20 cellular contexts compared by ENCODE assay signal in genomic region chr5:150848271-150848670, GRCh38. TPM values are rescaled to one million over a fixed set of nuclear protein-coding genes. Genes with fewer than 3 reads are reported as not detected.
DNase-seq lines count a peak whose midpoint lies in the region; ATAC-seq and TF ChIP-seq lines count a peak whose summit lies in the region.
"Had no signal": no experiment of that assay in that cellular context is flagged by ENCODE, and none has a peak within 500 bp of the region (broad histone marks: within the 10 kb centered on the region; RNA-seq: fewer than 3 reads in every experiment).

No MANE protein-coding gene starts in this region.

- H3K27me3 Mint-ChIP-seq in mesothelial cell of epicardium (ENCODE audit: low read depth), result peaks cover 27% of the 10 kb centered on the region
- H3K27me3 Mint-ChIP-seq in activated CD8-positive, alpha-beta memory T cell treated with anti-CD3 and anti-CD28 coated beads, Interleukin-2, amount 10 ng/mL, durations not matched to agents 7 days and 5 days, result no peaks in the 10 kb centered on the region

- DNase-seq in GM23248, result peak; percentile 34
- peak; percentile 58 for DNase-seq in mammary epithelial cell
- peak; percentile 38 for DNase-seq in fibroblast of mammary gland (ENCODE audit: low read depth)
- no peak for DNase-seq in Right ventricle myocardium superior
- no peak for DNase-seq in mesothelial cell of epicardium (ENCODE audit: low spot score in 2 of 2, unreplicated experiment in 2 of 2)
- DNase-seq in activated CD8-positive, alpha-beta memory T cell treated with anti-CD3 and anti-CD28 coated beads, Interleukin-2, amount 10 ng/mL, durations not matched to agents 7 days and 5 days, result no peak
- DNase-seq: CD4-positive, CD25-positive, alpha-beta regulatory T cell; DMS153; HCEC 1CT; NCI-H2029; NCI-H69; SIG-M5 had no signal

- H3K27ac Mint-ChIP-seq in mesothelial cell of epicardium, result no peak overlapping the region
- H3K27ac Mint-ChIP-seq in activated CD8-positive, alpha-beta memory T cell treated with anti-CD3 and anti-CD28 coated beads, Interleukin-2, amount 10 ng/mL, durations not matched to agents 7 days and 5 days, result no peak overlapping the region
- H3K27ac Mint-ChIP-seq: GM23338, IgD-negative memory B cell had no signal

- no peaks in the 10 kb centered on the region for H3F3A ChIP-seq in GM23248 (ENCODE audit: insufficient read depth)
- H3F3A ChIP-seq in Loucy (ENCODE audit: low read depth), result no peaks in the 10 kb centered on the region

- H3K9ac ChIP-seq in GM23248 (no peak overlapping the region), Loucy (ENCODE audit: low read depth, low read length, poor library complexity, severe bottlenecking) (no peak overlapping the region), mammary epithelial cell (ENCODE audit: insufficient read depth, low read length) (no peak overlapping the region)
- H3K9ac ChIP-seq: BLaER1 had no signal

- no peaks in the 10 kb centered on the region for H4K20me1 ChIP-seq in GM23248 (ENCODE audit: insufficient read depth)
- no peaks in the 10 kb centered on the region for H4K20me1 ChIP-seq in Loucy (ENCODE audit: insufficient read depth, low read length, poor library complexity, severe bottlenecking)
- no peaks in the 10 kb centered on the region for H4K20me1 ChIP-seq in mammary epithelial cell (ENCODE audit: insufficient read depth, low read length)
- H4K20me1 ChIP-seq: BLaER1 had no signal

- no peaks in the 10 kb centered on the region for H3K9me3 Mint-ChIP-seq in mesothelial cell of epicardium
- peaks cover 5% of the 10 kb centered on the region for H3K9me3 Mint-ChIP-seq in activated CD8-positive, alpha-beta memory T cell treated with anti-CD3 and anti-CD28 coated beads, Interleukin-2, amount 10 ng/mL, durations not matched to agents 7 days and 5 days (ENCODE audit: low read depth)
- H3K9me3 Mint-ChIP-seq: IgD-negative memory B cell had no signal

- dilution Hi-C loops in mammary epithelial cell (cut with HindIII; ENCODE audit: low sequenced_read_pairs), result loop anchor here (25.0 kb wide), 1 partner anchor 286 kb away; no protein-coding TSS in a partner anchor

- TF ChIP-seq CTCF in Loucy (conservative IDR thresholded peaks at IDR 0.05; ENCODE audit: low read length) (no peak), mammary epithelial cell (conservative IDR thresholded peaks at IDR 0.05 in 1 of 2, IDR thresholded peaks at IDR 0.05 in 1 of 2; ENCODE audit: extremely low read depth in 1 of 2, insufficient read depth in 1 of 2, low read depth in 1 of 2, low read length in 2 of 2) (no peak), fibroblast of mammary gland (conservative IDR thresholded peaks at IDR 0.05; ENCODE audit: control insufficient read depth, insufficient read depth, low read depth, low read length) (no peak), mesothelial cell of epicardium (IDR thresholded peaks at IDR 0.05; ENCODE audit: unreplicated experiment) (no peak)

- no peak overlapping the region for H3K4me3 Mint-ChIP-seq in mesothelial cell of epicardium
- H3K4me3 Mint-ChIP-seq in activated CD8-positive, alpha-beta memory T cell treated with anti-CD3 and anti-CD28 coated beads, Interleukin-2, amount 10 ng/mL, durations not matched to agents 7 days and 5 days, result no peak overlapping the region
- H3K4me3 Mint-ChIP-seq: CD4-positive, CD25-positive, alpha-beta regulatory T cell; GM23338; IgD-negative memory B cell had no signal

- H3K4me3 ChIP-seq in GM23248, result no peak overlapping the region
- peak overlapping the region; percentile 70 for H3K4me3 ChIP-seq in Loucy (ENCODE audit: low read length, poor library complexity, severe bottlenecking)
- no peak overlapping the region for H3K4me3 ChIP-seq in mammary epithelial cell (replicated peaks in 1 of 3; ENCODE audit: insufficient read depth in 1 of 3, low read depth in 2 of 3, low read length in 3 of 3)
- H3K4me3 ChIP-seq in fibroblast of mammary gland (ENCODE audit: control insufficient read depth, low read depth, low read length), result no peak overlapping the region
- H3K4me3 ChIP-seq: BLaER1, GM23338, SK-N-MC had no signal

- H2AFZ ChIP-seq in GM23248 (no peak overlapping the region), Loucy (ENCODE audit: low read length) (no peak overlapping the region), mammary epithelial cell (ENCODE audit: low read depth, low read length) (no peak overlapping the region)

- H3K9me3 ChIP-seq in GM23248 (ENCODE audit: low read depth) (no peaks in the 10 kb centered on the region), Loucy (ENCODE audit: insufficient read depth, low read depth, low read length) (peaks cover 12% of the 10 kb centered on the region; the same call in 1 of the 2 replicates), mammary epithelial cell (replicated peaks; ENCODE audit: insufficient read depth, low read length) (no peaks in the 10 kb centered on the region)

- H3K4me1 Mint-ChIP-seq in mesothelial cell of epicardium, result peaks cover 5% of the 10 kb centered on the region
- H3K4me1 Mint-ChIP-seq in activated CD8-positive, alpha-beta memory T cell treated with anti-CD3 and anti-CD28 coated beads, Interleukin-2, amount 10 ng/mL, durations not matched to agents 7 days and 5 days, result peaks cover 31% of the 10 kb centered on the region

- H3K79me2 ChIP-seq in GM23248 (ENCODE audit: insufficient read depth) (no peaks in the 10 kb centered on the region), Loucy (ENCODE audit: insufficient read depth, low read length) (peaks cover 36% of the 10 kb centered on the region; the same call in 1 of the 2 replicates), mammary epithelial cell (ENCODE audit: insufficient read depth, low read length) (no peaks in the 10 kb centered on the region)

- no peaks in the 10 kb centered on the region for H3K36me3 Mint-ChIP-seq in mesothelial cell of epicardium
- H3K36me3 Mint-ChIP-seq in activated CD8-positive, alpha-beta memory T cell treated with anti-CD3 and anti-CD28 coated beads, Interleukin-2, amount 10 ng/mL, durations not matched to agents 7 days and 5 days, result peaks cover 8% of the 10 kb centered on the region
- H3K36me3 Mint-ChIP-seq: CD4-positive, CD25-positive, alpha-beta regulatory T cell; IgD-negative memory B cell had no signal

- intact Hi-C loops in mammary epithelial cell (cut with micrococcal nuclease), result no loop called here
- intact Hi-C loops in Right ventricle myocardium superior (cut with DNase I), result loop anchor here (5.0 to 10.0 kb wide), 2 partner anchors 286 to 393 kb away; no protein-coding TSS in a partner anchor

- no peak for ATAC-seq in Right ventricle myocardium superior (ENCODE audit: poor library complexity)
- no peak for ATAC-seq in activated CD8-positive, alpha-beta memory T cell treated with anti-CD3 and anti-CD28 coated beads, Interleukin-2, amount 10 ng/mL, durations not matched to agents 7 days and 5 days

- no peak overlapping the region for H3K27ac ChIP-seq in GM23248
- no peak overlapping the region for H3K27ac ChIP-seq in mammary epithelial cell (ENCODE audit: insufficient read depth, low read depth, low read length)
- H3K27ac ChIP-seq: BLaER1, SK-N-MC had no signal

- CTCF ChIA-PET in mammary epithelial cell (lab: Charles Lee; ENCODE audit: low non-redundant PET), result no interaction called here
- CTCF ChIA-PET in activated CD8-positive, alpha-beta memory T cell treated with anti-CD3 and anti-CD28 coated beads, Interleukin-2, amount 10 ng/mL, durations not matched to agents 7 days and 5 days (lab: Charles Lee), result interaction anchor here (1.3 to 4.0 kb wide), 5 partner anchors 47 to 287 kb away, joined by 3 to 68 read pairs (median 33); partner anchors contain the start of genes DCTN4 and SMIM3

- H3K27me3 ChIP-seq in GM23248 (replicated peaks; ENCODE audit: insufficient read depth), result 0 out of 2 replicates have a peak, but pooled peaks cover 4% of the 10 kb centered on the region
- H3K27me3 ChIP-seq in Loucy (ENCODE audit: insufficient read depth, low read length, poor library complexity, severe bottlenecking), result no peaks in the 10 kb centered on the region
- no peaks in the 10 kb centered on the region for H3K27me3 ChIP-seq in mammary epithelial cell (ENCODE audit: insufficient read depth, low read length)
- H3K27me3 ChIP-seq: BLaER1 had no signal

- peaks cover 3% of the 10 kb centered on the region for H3K4me1 ChIP-seq in GM23248 (ENCODE audit: insufficient read depth)
- peaks cover 17% of the 10 kb centered on the region for H3K4me1 ChIP-seq in Loucy (ENCODE audit: insufficient read depth, low read length, poor library complexity, severe bottlenecking)
- no peaks in the 10 kb centered on the region for H3K4me1 ChIP-seq in mammary epithelial cell (ENCODE audit: insufficient read depth, low read length)

- no TSS peak for BruUV-seq in mammary epithelial cell (replicated peaks; lab: Mats Ljungman, UMichigan)

- H3K4me2 ChIP-seq in GM23248 (ENCODE audit: unreplicated experiment) (no peak overlapping the region), Loucy (ENCODE audit: low read depth, low read length, poor library complexity, severe bottlenecking) (peak overlapping the region; percentile 69), mammary epithelial cell (ENCODE audit: insufficient read depth, low read depth, low read length) (no peak overlapping the region)
- H3K4me2 ChIP-seq: GM23338 had no signal

- 62 to 67% methylated on average over 4 of the region's 4 CpGs for WGBS in GM23248 (ENCODE audit: low coverage in 1 of 2, low lambda C conversion rate in 2 of 2, missing lambda C conversion rate in 2 of 2), 2 experiments
- WGBS in mammary epithelial cell (ENCODE audit: low coverage, missing lambda C conversion rate), result 71% methylated on average over 4 of the region's 4 CpGs

- H3K9me2 ChIP-seq in GM23248 (ENCODE audit: insufficient read depth), result no peaks in the 10 kb centered on the region
- no peaks in the 10 kb centered on the region for H3K9me2 ChIP-seq in Loucy (replicated peaks; ENCODE audit: low read depth, low read length)

- no peaks in the 10 kb centered on the region for H3K36me3 ChIP-seq in GM23248 (ENCODE audit: low read depth)
- no peaks in the 10 kb centered on the region for H3K36me3 ChIP-seq in Loucy (ENCODE audit: insufficient read depth, low read length)
- H3K36me3 ChIP-seq in mammary epithelial cell (ENCODE audit: insufficient read depth, low read length), result no peaks in the 10 kb centered on the region
- H3K36me3 ChIP-seq: BLaER1 had no signal

- in situ Hi-C loops in GM23248 (cut with MboI), result loop anchor here (10.0 kb wide), 1 partner anchor 283 kb away; no protein-coding TSS in a partner anchor
- in situ Hi-C loops in mammary epithelial cell (cut with MboI; ENCODE audit: low sequenced_read_pairs in 2 of 2), result loop anchor here (5.0 to 25.0 kb wide), 2 partner anchors 286 to 386 kb away; no protein-coding TSS in a partner anchor

RNA-seq across cellular contexts. Expression of gene IRGM, which starts 1.9 kb away (rescaled TPM):
- not detected in 2 replicates for total RNA-seq in GM23248 (2014; rRNA removed; shearing (Covaris generic))
- polyA plus RNA-seq in GM23248 (2016; fragmentation: Nextera tagmentation; extraction: Ambion mirVana) (not detected in 2 replicates), mammary epithelial cell (0.03 TPM)
- total RNA-seq in mammary epithelial cell (under 1 TPM in 1 of 2 donors, not detected in 1; 0.17 TPM), Right ventricle myocardium superior (not detected), mesothelial cell of epicardium (0.24 to 0.79 TPM (median 0.45 TPM) in 3 replicates)
- polyA minus RNA-seq in mammary epithelial cell, result not detected
- total RNA-seq in activated CD8-positive, alpha-beta memory T cell treated with anti-CD3 and anti-CD28 coated beads, Interleukin-2, amount 10 ng/mL, durations not matched to agents 7 days and 5 days, result 1 to 10 TPM; 1.7 to 3.8 TPM
- total RNA-seq: G401, GM23338, NCI-H460 had no signal
- polyA plus RNA-seq: AG04450, GM23338, IgD-negative memory B cell had no signal

RNA-seq across cellular contexts. Expression of gene ZNF300, which starts 56.5 kb away (rescaled TPM):
- 2.0 and 5.1 TPM in 2 replicates for total RNA-seq in GM23248 (2014; rRNA removed; shearing (Covaris generic))
- polyA plus RNA-seq in GM23248 (2016; fragmentation: Nextera tagmentation; extraction: Ambion mirVana) (2.9 and 3.0 TPM in 2 replicates), mammary epithelial cell (3.0 TPM)
- total RNA-seq in mammary epithelial cell (1 to 10 TPM; 5.7 to 6.4 TPM), Right ventricle myocardium superior (0.54 TPM), mesothelial cell of epicardium (14.0 to 15.6 TPM (median 14.6 TPM) in 3 replicates)
- polyA minus RNA-seq in mammary epithelial cell, result 2.8 TPM
- total RNA-seq in activated CD8-positive, alpha-beta memory T cell treated with anti-CD3 and anti-CD28 coated beads, Interleukin-2, amount 10 ng/mL, durations not matched to agents 7 days and 5 days, result under 1 TPM; 0.26 to 0.44 TPM
- total RNA-seq: G401 had no signal

Comparison
In these comparisons a context has a peak if more than half of its experiments do, and no peak if none do; other contexts are left out.
1. DNase-seq: peak in GM23248 (single experiment), mammary epithelial cell (single experiment) and fibroblast of mammary gland (single experiment); none in Right ventricle myocardium superior (single experiment), mesothelial cell of epicardium (0 of 2) and activated CD8-positive, alpha-beta memory T cell treated with anti-CD3 and anti-CD28 coated beads, Interleukin-2, amount 10 ng/mL, durations not matched to agents 7 days and 5 days (single experiment).